ENCODE assay signal across 26 cellular contexts in genomic region chr16:12163970-12164369, GRCh38.
A peak's percentile ranks its signal among the peaks of the same experiment; 100 is the strongest.
DNase-seq lines count a peak whose midpoint lies in the region; ATAC-seq, FAIRE-seq and TF ChIP-seq lines count a peak whose summit lies in the region.
"Had no signal": no experiment of that assay in that cellular context is flagged by ENCODE, and none has a peak within 500 bp of the region (broad histone marks: within the 10 kb centered on the region; RNA-seq: fewer than 3 reads in every experiment).

No MANE protein-coding gene starts in this region.

- H3K4me2 ChIP-seq in HepG2 (ENCODE audit: low read depth, low read length) (no peak overlapping the region), H1 (ENCODE audit: insufficient read depth in 1 of 2, low read depth in 2 of 2, low read length in 2 of 2) (no peak overlapping the region)
- H3K4me2 ChIP-seq: A549; BLaER1 treated with 17β-estradiol and CSF1 and Interleukin-3, amounts not matched to agents 10 nM and 100 nM had no signal

- H2AFZ ChIP-seq in HepG2 (ENCODE audit: low read length) (no peak overlapping the region), H1 (ENCODE audit: low read length) (no peak overlapping the region)
- H2AFZ ChIP-seq: GM23248 had no signal

- H3K4me3 ChIP-seq in HepG2 (replicated peaks in 1 of 3; ENCODE audit: insufficient read depth in 1 of 3, low read depth in 2 of 3, low read length in 3 of 3) (no peak overlapping the region), right lobe of liver (no peak overlapping the region), H1 (ENCODE audit: extremely low read depth in 1 of 4, insufficient read depth in 2 of 4, low read depth in 3 of 4, low read length in 4 of 4) (no peak overlapping the region), adrenal gland (no peak overlapping the region)
- H3K4me3 ChIP-seq: A549; BLaER1 treated with 17β-estradiol and CSF1 and Interleukin-3, amounts not matched to agents 10 nM and 100 nM; GM23248 had no signal

- no peaks in the 10 kb centered on the region for H4K20me1 ChIP-seq in HepG2 (ENCODE audit: insufficient read depth, low read length)
- peaks cover 0 to 1% of the 10 kb centered on the region in 2 experiments for H4K20me1 ChIP-seq in H1 (replicated peaks in 1 of 2; ENCODE audit: control insufficient read depth in 1 of 2, insufficient read depth in 2 of 2, low read length in 2 of 2)

- H3K4me1 Mint-ChIP-seq in progenitor cell of endocrine pancreas (ENCODE audit: low read depth): no peaks in the 10 kb centered on the region

- no peak overlapping the region for H3K4me3 Mint-ChIP-seq in progenitor cell of endocrine pancreas (ENCODE audit: low read depth)
- H3K4me3 Mint-ChIP-seq: CD14-positive monocyte; CD4-positive, alpha-beta T cell; H9; HFFc6 had no signal

- H3K9me3 Mint-ChIP-seq in progenitor cell of endocrine pancreas (ENCODE audit: low read depth): peaks cover 3% of the 10 kb centered on the region
- H3K9me3 Mint-ChIP-seq: CD4-positive, alpha-beta T cell; H9 had no signal

- H3K4me1 ChIP-seq in HepG2 (ENCODE audit: insufficient read depth, low read length): no peaks in the 10 kb centered on the region; the same call in 1 of the 2 replicates
- peaks cover 0 to 13% (median 8%) of the 10 kb centered on the region in 4 donors for H3K4me1 ChIP-seq in right lobe of liver
- no peaks in the 10 kb centered on the region; a peak in 1 of 7 replicates for H3K4me1 ChIP-seq in H1 (replicated peaks in 1 of 4; ENCODE audit: control insufficient read depth in 3 of 4, insufficient read depth in 4 of 4, low read length in 3 of 4)
- no peaks in the 10 kb centered on the region for H3K4me1 ChIP-seq in adrenal gland (replicated peaks in 1 of 2)
- H3K4me1 ChIP-seq: A549, BE2C had no signal

- H4K5ac ChIP-seq in H1 (ENCODE audit: insufficient read length, low read depth, low read length): no peak overlapping the region

- H3K27me3 ChIP-seq in HepG2 (ENCODE audit: control insufficient read depth in 1 of 2, insufficient read depth in 2 of 2, low read length in 2 of 2): no peaks in the 10 kb centered on the region
- H3K27me3 ChIP-seq in right lobe of liver: no peaks in the 10 kb centered on the region
- no peaks in the 10 kb centered on the region for H3K27me3 ChIP-seq in H1 (replicated peaks in 1 of 4; ENCODE audit: control insufficient read depth in 3 of 4, extremely low read depth in 1 of 4, insufficient read depth in 3 of 4, low read length in 3 of 4)
- H3K27me3 ChIP-seq in adrenal gland: no peaks in the 10 kb centered on the region
- H3K27me3 ChIP-seq: BE2C; BLaER1 treated with 17β-estradiol and CSF1 and Interleukin-3, amounts not matched to agents 10 nM and 100 nM had no signal

- TF ChIP-seq RAD21 in HepG2 (CRISPR knock-in tag; IDR thresholded peaks at IDR 0.05) (no peak), H1 (IDR thresholded peaks at IDR 0.05 in 1 of 2, conservative IDR thresholded peaks at IDR 0.05 in 1 of 2; ENCODE audit: low read depth in 2 of 2, low read length in 2 of 2) (no peak)

- no peak overlapping the region for H2BK20ac ChIP-seq in H1 (ENCODE audit: low read length)

- intact Hi-C loops in HepG2 (cut with micrococcal nuclease; ENCODE audit: unreplicated experiment) (no loop called here), right lobe of liver (cut with DNase I) (no loop called here), adrenal gland (cut with DNase I) (no loop called here)

- H3K4ac ChIP-seq in H1 (replicated peaks; ENCODE audit: insufficient read length, low read depth, low read length): no peak overlapping the region

- H3K27ac ChIP-seq in HepG2 (ENCODE audit: extremely low read length, insufficient read depth, low read length) (no peak overlapping the region), right lobe of liver (no peak overlapping the region), H1 (ENCODE audit: low read depth, low read length) (no peak overlapping the region), adrenal gland (no peak overlapping the region)
- H3K27ac ChIP-seq: A549; BLaER1 treated with 17β-estradiol and CSF1 and Interleukin-3, amounts not matched to agents 10 nM and 100 nM; GM23248 had no signal

- no peak overlapping the region for H3K56ac ChIP-seq in H1 (replicated peaks; ENCODE audit: insufficient read length, low read depth, low read length)

- TF ChIP-seq EP300 in HepG2 (IDR thresholded peaks at IDR 0.05; ENCODE audit: low read depth in 2 of 2, low read length in 2 of 2) (no peak), HepG2 (CRISPR knock-in tag; IDR thresholded peaks at IDR 0.05; ENCODE audit: borderline replicate concordance) (no peak), H1 (IDR thresholded peaks at IDR 0.05; ENCODE audit: borderline replicate concordance in 1 of 2, low read depth in 2 of 2, low read length in 2 of 2) (no peak)

- POLR2A ChIA-PET in HepG2 (lab: Yijun Ruan, JAX) (no interaction called here), H1 (lab: Charles Lee; ENCODE audit: partially characterized antibody) (no interaction called here)

- TF ChIP-seq POLR2A in HepG2 (IDR thresholded peaks at IDR 0.05; ENCODE audit: insufficient read depth in 1 of 2, low read depth in 2 of 2, low read length in 2 of 2) (no peak), right lobe of liver (IDR thresholded peaks at IDR 0.05) (no peak), H1 (IDR thresholded peaks at IDR 0.05; ENCODE audit: control extremely low read depth in 1 of 2, low read depth in 2 of 2, low read length in 2 of 2) (no peak), adrenal gland (IDR thresholded peaks at IDR 0.05) (no peak)

- H3K23me2 ChIP-seq in H1 (ENCODE audit: low read depth, low read length): no peaks in the 10 kb centered on the region

- ATAC-seq in HepG2 (no peak), right lobe of liver (no peak), HG02623 (IDR thresholded peaks at IDR 0.05; ENCODE audit: unreplicated experiment) (no peak), GM18867 (IDR thresholded peaks at IDR 0.05; ENCODE audit: unreplicated experiment) (no peak)
- ATAC-seq: A549, HCT116 had no signal

- no peaks in the 10 kb centered on the region for H3K9me3 ChIP-seq in HepG2 (ENCODE audit: low read length)
- no peaks in the 10 kb centered on the region for H3K9me3 ChIP-seq in right lobe of liver
- no peaks in the 10 kb centered on the region for H3K9me3 ChIP-seq in H1 (ENCODE audit: insufficient read depth in 2 of 2, low read depth in 1 of 2, low read length in 1 of 2)
- no peaks in the 10 kb centered on the region for H3K9me3 ChIP-seq in adrenal gland (replicated peaks in 1 of 3)
- H3K9me3 ChIP-seq: A549, BE2C had no signal

- H2BK120ac ChIP-seq in H1 (replicated peaks; ENCODE audit: low read depth, low read length): no peak overlapping the region

- H4K91ac ChIP-seq in H1 (replicated peaks; ENCODE audit: insufficient read length, low read length): no peak overlapping the region

- no peak for FAIRE-seq in HepG2 (lab: Jason Lieb, UNC)
- FAIRE-seq in H1 (lab: Jason Lieb, UNC): no peak
- FAIRE-seq: A549, GM12891, GM18507 had no signal

- H3K79me1 ChIP-seq in H1 (ENCODE audit: low read depth, low read length): no peaks in the 10 kb centered on the region

- no peaks in the 10 kb centered on the region for H3K79me2 ChIP-seq in HepG2 (ENCODE audit: insufficient read depth, low read length)
- no peaks in the 10 kb centered on the region for H3K79me2 ChIP-seq in H1 (ENCODE audit: control insufficient read depth in 1 of 2, insufficient read depth in 2 of 2, low read length in 2 of 2)

- H3K14ac ChIP-seq in H1 (ENCODE audit: insufficient read length): no peak overlapping the region

- no peaks in the 10 kb centered on the region for H3K36me3 ChIP-seq in HepG2 (replicated peaks in 1 of 2; ENCODE audit: control insufficient read depth in 1 of 2, insufficient read depth in 2 of 2, low read length in 2 of 2)
- H3K36me3 ChIP-seq in right lobe of liver: no peaks in the 10 kb centered on the region
- H3K36me3 ChIP-seq in H1 (ENCODE audit: control insufficient read depth in 2 of 4, insufficient read depth in 4 of 4, low read length in 3 of 4): no peaks in the 10 kb centered on the region
- H3K36me3 ChIP-seq in adrenal gland (replicated peaks in 1 of 2): peaks cover 0 to 4% of the 10 kb centered on the region in 2 donors
- H3K36me3 ChIP-seq: BE2C had no signal

- WGBS in HepG2 (ENCODE audit: low lambda C conversion rate): 89% methylated on average over 4 of the region's 4 CpGs
- WGBS in right lobe of liver (ENCODE audit: insufficient coverage, low coverage, low lambda C conversion rate, missing lambda C conversion rate): 100% methylated on average over 2 of the region's 4 CpGs
- 90% methylated on average over 4 of the region's 4 CpGs; no CpG with 5 or more reads in 1 of the 2 experiments for WGBS in H1 (ENCODE audit: extremely low coverage in 1 of 2, insufficient coverage in 1 of 2, insufficient read length in 1 of 2, insufficient replicate concordance in 2 of 2, low coverage in 1 of 2, low lambda C conversion rate in 2 of 2, missing lambda C conversion rate in 1 of 2), 2 experiments
- WGBS in adrenal gland, 4 donors: 95 to 100% (median 96%) methylated on average over 4 of the region's 4 CpGs

- no peaks in the 10 kb centered on the region for H3K27me3 Mint-ChIP-seq in progenitor cell of endocrine pancreas
- H3K27me3 Mint-ChIP-seq: CD4-positive, alpha-beta T cell had no signal

- no peak overlapping the region for H2BK12ac ChIP-seq in H1 (ENCODE audit: low read depth, low read length)

- H3K27ac Mint-ChIP-seq in progenitor cell of endocrine pancreas: peak overlapping the region; percentile 11
- H3K27ac Mint-ChIP-seq: CD4-positive, alpha-beta T cell; HFFc6 had no signal

- DNase-seq in HepG2 (ENCODE audit: low spot score): no peak
- no peak for DNase-seq in right lobe of liver
- DNase-seq in H1 (ENCODE audit: low read depth in 1 of 2, low spot score in 2 of 2): no peak
- no peak for DNase-seq in progenitor cell of endocrine pancreas (ENCODE audit: low spot score, unreplicated experiment)
- no peak for DNase-seq in adrenal gland
- DNase-seq: 8988T; ACHN; AML-193; BE2C; Calu3; CD4-positive, alpha-beta T cell; COR-L47; DMS53; DMS79 treated with DMSO at 0.1 percent for 48 hours; GF-D8; GM23248; H9; HFFc6 had no signal

- in situ Hi-C loops in HepG2 (cut with HindIII; ENCODE audit: extremely low pct_ligation_motif_present, low pct_unique_long_range_greater_than_20kb): no loop called here

- no peak overlapping the region for H3K18ac ChIP-seq in H1 (ENCODE audit: extremely low read depth, low read length)

- no peak overlapping the region for H2BK5ac ChIP-seq in H1 (ENCODE audit: low read depth, low read length)

- no peak overlapping the region for H4K8ac ChIP-seq in H1 (ENCODE audit: extremely low read depth, insufficient read depth, low read length)

- H3K36me3 Mint-ChIP-seq in progenitor cell of endocrine pancreas (ENCODE audit: insufficient read depth): no peaks in the 10 kb centered on the region

- no peak overlapping the region for H2AK5ac ChIP-seq in H1 (ENCODE audit: low read depth, low read length)

- H2BK15ac ChIP-seq in H1 (ENCODE audit: low read length): no peak overlapping the region

- no peak overlapping the region for H3K9ac ChIP-seq in HepG2 (ENCODE audit: insufficient read depth, low read depth, low read length)
- no peak overlapping the region for H3K9ac ChIP-seq in H1 (replicated peaks in 1 of 4; ENCODE audit: extremely low read depth in 1 of 4, low read depth in 3 of 4, low read length in 3 of 4)
- H3K9ac ChIP-seq: BLaER1 treated with 17β-estradiol and CSF1 and Interleukin-3, amounts not matched to agents 10 nM and 100 nM; GM23248 had no signal

- CTCF ChIA-PET in HepG2 (lab: Yijun Ruan, JAX; ENCODE audit: low intra/inter-chr PET ratio, low total read pairs) (no interaction called here), H1 (lab: Charles Lee; ENCODE audit: partially characterized antibody) (interaction anchor here (1.0 to 2.5 kb wide), 4 partner anchors 11 to 108 kb away, joined by 3 to 12 read pairs (median 3); no protein-coding TSS in a partner anchor)

- no TSS peak for BruUV-seq in HepG2 (replicated peaks; lab: Mats Ljungman, UMichigan)

- TF ChIP-seq CTCF in HepG2 (CRISPR knock-in tag; IDR thresholded peaks at IDR 0.05) (no peak), right lobe of liver (IDR thresholded peaks at IDR 0.05) (no peak), H1 (IDR thresholded peaks at IDR 0.05; ENCODE audit: control extremely low read depth in 1 of 3, insufficient read depth in 1 of 3, low read depth in 1 of 3, low read length in 3 of 3) (no peak), progenitor cell of endocrine pancreas (IDR thresholded peaks at IDR 0.05; ENCODE audit: unreplicated experiment) (no peak), adrenal gland (IDR thresholded peaks at IDR 0.05) (no peak)

- H3K23ac ChIP-seq in H1 (ENCODE audit: insufficient read length): no peak overlapping the region

Comparison
In these comparisons a context has a peak if more than half of its experiments do, and no peak if none do; other contexts are left out.
1. Of the 41 proteins assayed by ChIP-seq in both HepG2 and H1: peak only in HepG2: none; only in H1: KDM1A; in both: none; in neither: 40.